22 cellular contexts compared by ENCODE assay signal in the genomic region with DNA sequence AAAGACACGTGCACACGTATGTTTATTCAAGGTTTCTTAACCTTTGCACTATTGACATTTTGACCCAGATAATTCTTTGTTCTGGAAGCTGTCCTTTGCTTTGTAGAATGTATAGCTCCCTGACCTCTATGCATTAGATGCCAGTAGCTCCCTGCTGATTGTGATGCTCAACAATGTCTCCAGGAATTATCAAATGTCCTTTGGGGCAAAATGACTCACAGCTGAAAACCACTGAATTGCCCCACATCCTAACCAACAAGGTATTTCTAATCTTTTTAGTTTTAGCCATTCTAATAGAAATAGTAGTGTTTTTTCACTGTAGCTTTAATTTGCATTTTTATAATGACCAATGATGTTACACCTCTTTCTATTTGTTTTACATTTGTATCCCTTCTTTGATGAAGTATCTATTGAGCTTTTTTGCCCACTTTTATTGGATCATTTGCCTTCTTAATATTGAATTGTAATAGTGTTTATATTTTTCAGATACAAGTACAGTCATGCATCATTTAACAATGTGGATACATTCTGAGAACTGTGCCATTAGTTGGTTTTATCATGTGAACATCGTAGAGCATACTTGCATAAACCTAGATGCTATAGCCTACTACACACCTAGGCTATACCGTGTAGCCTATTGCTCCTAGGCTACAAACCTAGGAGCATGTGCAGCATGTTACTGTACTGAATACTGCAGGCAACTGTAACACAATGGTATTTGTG. TPM values are rescaled to one million over a fixed set of nuclear protein-coding genes. Genes with fewer than 3 reads are reported as not detected.
DNase-seq lines count a peak whose midpoint lies in the region; ATAC-seq, FAIRE-seq and TF ChIP-seq lines count a peak whose summit lies in the region.
"Had no signal": no experiment of that assay in that cellular context is flagged by ENCODE, and none has a peak within 500 bp of the region (broad histone marks: within the 10 kb centered on the region; RNA-seq: fewer than 3 reads in every experiment).

No MANE protein-coding gene starts in this region.

- no peak overlapping the region for H2AFZ ChIP-seq in mesenchymal stem cell (ENCODE audit: low read depth, low read length)
- H2AFZ ChIP-seq: hepatocyte had no signal

- H3K14ac ChIP-seq in mesenchymal stem cell (ENCODE audit: low read length in 2 of 2): no peak overlapping the region

- no peak overlapping the region for H2AK5ac ChIP-seq in mesenchymal stem cell (ENCODE audit: low read length, severe bottlenecking)

- H3K79me1 ChIP-seq in mesenchymal stem cell (replicated peaks; ENCODE audit: low read length, poor library complexity, severe bottlenecking): no peaks in the 10 kb centered on the region

- no peak for DNase-seq in GM12891 (ENCODE audit: insufficient read length, low spot score)
- peak; percentile 56 for DNase-seq in MV-4-11 (lab: John Stamatoyannopoulos, UW)
- DNase-seq in astrocyte of the hippocampus (ENCODE audit: low read depth, low spot score): peak; percentile 16
- peak; percentile 53 for DNase-seq in mesenchymal stem cell
- no peak for DNase-seq in CD14-positive monocyte (ENCODE audit: low spot score)
- no peak for DNase-seq in Ammon's horn (ENCODE audit: low spot score)
- no peak for DNase-seq in medulla oblongata (ENCODE audit: extremely low spot score)
- DNase-seq: activated CD8-positive, alpha-beta T cell treated with anti-CD3 and anti-CD28 coated beads, Interleukin-2, amount 10 ng/mL, durations not matched to agents 7 days and 5 days; aorta; CD4-positive, alpha-beta memory T cell; cortex of kidney; DND-41; KG1; mucosa of descending colon; NCI-H146; nucleus accumbens; SK-N-SH; stimulated activated CD4-positive, alpha-beta T cell treated with anti-CD3 and anti-CD28 coated beads, Interleukin-4, amount 100 ng/mL, for 4 hours; tibial artery had no signal

- H3K27me3 Mint-ChIP-seq in CD14-positive monocyte (ENCODE audit: low read depth in 3 of 3): peaks cover 0 to 3% (median 2%) of the 10 kb centered on the region in 3 donors
- H3K27me3 Mint-ChIP-seq: CD4-positive, alpha-beta memory T cell had no signal

- no peak overlapping the region for H4K8ac ChIP-seq in mesenchymal stem cell (ENCODE audit: low read length)

- H3K27ac ChIP-seq in mesenchymal stem cell (ENCODE audit: low read length, poor library complexity, severe bottlenecking): no peak overlapping the region
- H3K27ac ChIP-seq: hepatocyte, tibial artery had no signal

- peaks cover 0 to 4% (median 0%) of the 10 kb centered on the region in 7 donors for H3K9me3 Mint-ChIP-seq in CD14-positive monocyte
- H3K9me3 Mint-ChIP-seq: CD4-positive, alpha-beta memory T cell had no signal

- H3K27ac Mint-ChIP-seq in CD14-positive monocyte: peak overlapping the region in 1 of 7 donors; percentile 35
- H3K27ac Mint-ChIP-seq: activated CD8-positive, alpha-beta T cell treated with anti-CD3 and anti-CD28 coated beads, Interleukin-2, amount 10 ng/mL, durations not matched to agents 7 days and 5 days; CD4-positive, alpha-beta memory T cell had no signal

- no peaks in the 10 kb centered on the region for H3K36me3 Mint-ChIP-seq in CD14-positive monocyte
- H3K36me3 Mint-ChIP-seq: CD4-positive, alpha-beta memory T cell had no signal

- no peaks in the 10 kb centered on the region for H3K9me3 ChIP-seq in mesenchymal stem cell (ENCODE audit: control insufficient read depth, low read length)
- H3K9me3 ChIP-seq: HAP-1, mucosa of descending colon, SK-N-SH, tibial artery had no signal

- no peak overlapping the region for H3K18ac ChIP-seq in mesenchymal stem cell (ENCODE audit: low read depth in 1 of 2, low read length in 2 of 2)

- FAIRE-seq in GM12891 (lab: Jason Lieb, UNC): peak; percentile 66

- intact Hi-C loops in CD14-positive monocyte (cut with micrococcal nuclease): no loop called here

- no peak overlapping the region for H3K9ac ChIP-seq in mesenchymal stem cell (ENCODE audit: low read length)
- H3K9ac ChIP-seq: SK-N-SH had no signal

- H2BK12ac ChIP-seq in mesenchymal stem cell (ENCODE audit: low read length in 2 of 2): no peak overlapping the region

- 53% methylated on average over 2 of the region's 4 CpGs for WGBS in mesenchymal stem cell

- no peak overlapping the region for H3K4me3 ChIP-seq in mesenchymal stem cell (ENCODE audit: insufficient read depth in 1 of 2, low read depth in 1 of 2, low read length in 2 of 2)
- H3K4me3 ChIP-seq: HAP-1, hepatocyte, mucosa of descending colon, tibial artery had no signal

- no peak overlapping the region for H3K23ac ChIP-seq in mesenchymal stem cell (ENCODE audit: low read length in 2 of 2)

- no peak for TF ChIP-seq CTCF in CD14-positive monocyte (IDR thresholded peaks at IDR 0.05)

- no peak overlapping the region for H2BK15ac ChIP-seq in mesenchymal stem cell (ENCODE audit: low read depth, poor library complexity, severe bottlenecking)

- no peak overlapping the region for H3K4me3 Mint-ChIP-seq in CD14-positive monocyte
- H3K4me3 Mint-ChIP-seq: activated CD8-positive, alpha-beta T cell treated with anti-CD3 and anti-CD28 coated beads, Interleukin-2, amount 10 ng/mL, durations not matched to agents 7 days and 5 days; CD4-positive, alpha-beta memory T cell had no signal

- no peak overlapping the region for H3K4ac ChIP-seq in mesenchymal stem cell (ENCODE audit: low read depth in 1 of 2, low read length in 2 of 2)

- H3K36me3 ChIP-seq in mesenchymal stem cell (ENCODE audit: control insufficient read depth in 1 of 2, insufficient read depth in 2 of 2, low read depth in 1 of 2, low read length in 2 of 2): no peaks in the 10 kb centered on the region
- H3K36me3 ChIP-seq: HAP-1, tibial artery had no signal

- peaks cover 40% of the 10 kb centered on the region for H3K4me1 Mint-ChIP-seq in CD14-positive monocyte
- H3K4me1 Mint-ChIP-seq: CD4-positive, alpha-beta memory T cell had no signal

- no peaks in the 10 kb centered on the region for H3K4me1 ChIP-seq in mesenchymal stem cell (ENCODE audit: control insufficient read depth, insufficient read depth, low read depth, low read length)
- H3K4me1 ChIP-seq: HAP-1 had no signal

- no peak for TF ChIP-seq POLR2A in GM12891 (IDR thresholded peaks at IDR 0.05; ENCODE audit: low read depth, low read length)

- H4K91ac ChIP-seq in mesenchymal stem cell (ENCODE audit: low read length): no peak overlapping the region

- ATAC-seq in HG02938 (IDR thresholded peaks at IDR 0.05; ENCODE audit: unreplicated experiment): no peak
- ATAC-seq: activated CD8-positive, alpha-beta T cell treated with anti-CD3 and anti-CD28 coated beads, Interleukin-2, amount 10 ng/mL, durations not matched to agents 7 days and 5 days; mucosa of descending colon had no signal

- H2BK120ac ChIP-seq in mesenchymal stem cell (ENCODE audit: low read depth, low read length): no peak overlapping the region

- H3K27me3 ChIP-seq in mesenchymal stem cell (ENCODE audit: control insufficient read depth in 1 of 2, insufficient read depth in 1 of 2, low read length in 2 of 2): peaks cover 0 to 3% of the 10 kb centered on the region in 2 experiments
- H3K27me3 ChIP-seq: hepatocyte, tibial artery had no signal

- no peak overlapping the region for H2BK5ac ChIP-seq in mesenchymal stem cell (ENCODE audit: low read depth, low read length, poor library complexity, severe bottlenecking)

- H3K4me2 ChIP-seq in mesenchymal stem cell (ENCODE audit: low read length, poor library complexity, severe bottlenecking): no peak overlapping the region
- H3K4me2 ChIP-seq: hepatocyte, SK-N-SH had no signal

TF ChIP-seq in GM12891, 5 proteins besides CTCF, POLR2A, EP300 and RAD21:
- TF ChIP-seq PAX5 (IDR thresholded peaks at IDR 0.05; ENCODE audit: insufficient read depth, low read length, severe bottlenecking) (no peak), POU2F2 (IDR thresholded peaks at IDR 0.05; ENCODE audit: low read depth, low read length) (no peak), TAF1 (IDR thresholded peaks at IDR 0.05; ENCODE audit: low read depth, low read length) (no peak), SPI1 (IDR thresholded peaks at IDR 0.05; ENCODE audit: low read depth, low read length) (no peak)
TF ChIP-seq in GM12891: peak in this region for 0.

RNA-seq across cellular contexts. Expression of a gene that starts 10.3 kb away (rescaled TPM):
- 39.9 TPM for polyA plus RNA-seq in GM12891 (2012; ENCODE audit: low read depth, missing spikeins)
- polyA plus RNA-seq in mesenchymal stem cell (2013, experiment 1 of 2): 20.3 TPM
- polyA plus RNA-seq in mesenchymal stem cell (2013, experiment 2 of 2): 21.5 TPM
- polyA plus RNA-seq in CD14-positive monocyte: 10 to 100 TPM; 12.0 to 14.0 TPM

RNA-seq across cellular contexts. Expression of a gene that starts 17.7 kb away (rescaled TPM):
- polyA plus RNA-seq in GM12891 (2012; ENCODE audit: low read depth, missing spikeins): 9.2 TPM
- polyA plus RNA-seq in mesenchymal stem cell (2013, experiment 1 of 2): 11.9 TPM
- polyA plus RNA-seq in mesenchymal stem cell (2013, experiment 2 of 2): 12.1 TPM
- under 1 TPM in 1 of 2 donors, not detected in 1; 0.27 TPM for polyA plus RNA-seq in CD14-positive monocyte

Comparison
In these comparisons a context has a peak if more than half of its experiments do, and no peak if none do; other contexts are left out.
1. DNase-seq: peak in MV-4-11 (single experiment), astrocyte of the hippocampus (single experiment) and mesenchymal stem cell (single experiment); none in GM12891 (single experiment), CD14-positive monocyte (single experiment), Ammon's horn (single experiment) and medulla oblongata (single experiment).